Comparison of ENCODE assay signal across 12 cellular contexts in the genomic region with DNA sequence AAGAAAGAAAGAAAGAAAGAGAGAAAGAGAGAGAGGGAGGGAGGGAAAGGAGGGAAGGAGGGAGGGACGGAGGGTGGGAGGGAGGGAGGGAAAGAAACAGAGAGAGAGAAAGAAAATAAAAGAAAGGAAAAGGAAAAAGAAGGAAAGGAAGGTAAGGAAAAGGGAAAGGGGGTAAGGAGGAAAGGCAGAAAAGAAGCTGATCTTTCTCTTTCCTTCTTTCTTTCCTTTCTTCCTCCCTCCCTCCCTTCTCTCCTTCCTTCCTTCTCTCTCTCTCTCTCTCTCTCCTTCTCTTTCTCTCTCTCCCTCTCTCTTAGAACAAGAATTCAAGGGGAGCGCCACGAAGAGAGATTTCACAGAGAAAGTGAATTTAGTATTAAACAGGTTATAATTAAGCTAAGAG. TPM values are rescaled to one million over a fixed set of nuclear protein-coding genes. Genes with fewer than 3 reads are reported as not detected.
"Had no signal": no experiment of that assay in that cellular context is flagged by ENCODE, and none has a peak within 500 bp of the region (broad histone marks: within the 10 kb centered on the region; RNA-seq: fewer than 3 reads in every experiment).

No MANE protein-coding gene starts in this region.

- ATAC-seq: GM23338, HCT116 had no signal

- H3K4me2 ChIP-seq: GM23338 had no signal

- H3K4me3 ChIP-seq: GM23248, GM23338, HAP-1 had no signal

- H3K4me1 Mint-ChIP-seq: GM23338, H9 had no signal

- DNase-seq: GM23248, GOT3, H7, H9, HCEC 1CT, HFFc6 had no signal

- H3K36me3 ChIP-seq: HAP-1 had no signal

- H3K4me1 ChIP-seq: HAP-1 had no signal

- H2AFZ ChIP-seq: GM23248, GM23338 had no signal

- H3K27ac Mint-ChIP-seq: GM23338, H9, HFFc6 had no signal

- H3K27ac ChIP-seq: GM23248 had no signal

- FAIRE-seq: H1, H54 had no signal

- H3K9ac ChIP-seq: GM23248 had no signal

- H3K4me3 Mint-ChIP-seq: GM23338, H9, HFFc6 had no signal

RNA-seq across cellular contexts. Expression of gene TRH, which starts 55.2 kb away (rescaled TPM):
- total RNA-seq: GM23248, H1, H4, H9, HFFc6 had no signal
- polyA plus RNA-seq: GM23338, H1 had no signal
